Comparison of ENCODE assay signal across 8 cellular contexts in the genomic region with DNA sequence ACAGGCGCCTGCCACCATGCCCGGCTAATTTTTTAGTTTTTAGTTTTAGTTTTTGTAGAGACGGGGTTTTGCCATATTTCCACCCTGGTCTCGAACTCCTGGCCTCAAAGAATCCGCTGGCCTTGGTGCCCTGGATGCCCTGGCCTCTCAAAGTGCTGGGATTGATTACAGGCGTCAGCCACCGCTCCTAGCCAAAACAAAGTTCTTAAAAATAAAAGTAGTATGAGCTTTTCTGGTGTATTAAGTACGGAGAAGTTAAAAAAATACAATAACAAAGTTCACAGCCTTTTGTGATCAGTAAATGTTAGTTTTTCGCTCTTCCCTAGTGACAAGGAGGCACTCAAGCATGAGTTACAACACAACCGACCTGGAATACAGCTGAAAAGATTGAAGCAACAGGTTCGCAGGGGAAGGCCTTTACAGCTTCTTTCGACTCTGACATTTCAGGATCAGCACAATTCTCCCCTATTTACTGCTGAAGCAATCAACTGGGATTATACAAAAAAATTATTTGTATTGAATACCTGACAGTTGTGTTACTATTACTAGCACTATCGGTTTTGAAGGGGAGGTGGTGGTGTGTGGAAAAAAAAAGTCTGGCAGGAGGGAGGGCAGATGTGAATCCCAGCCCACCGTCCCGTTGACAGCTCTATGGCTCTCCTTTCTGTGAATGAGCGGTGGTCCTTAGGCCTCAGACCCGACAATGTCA. TPM values are rescaled to one million over a fixed set of nuclear protein-coding genes. Genes with fewer than 3 reads are reported as not detected.
DNase-seq lines count a peak whose midpoint lies in the region; ATAC-seq and TF ChIP-seq lines count a peak whose summit lies in the region.

No MANE protein-coding gene starts in this region.

- no peak for ATAC-seq in T-helper 17 cell
- peak; percentile 1 to 36 for ATAC-seq in gastrocnemius medialis
- ATAC-seq in GM18867 (IDR thresholded peaks at IDR 0.05; ENCODE audit: unreplicated experiment) = no peak

- no peak for TF ChIP-seq CTCF in gastrocnemius medialis (IDR thresholded peaks at IDR 0.05 in 4 of 5, conservative IDR thresholded peaks at IDR 0.05 in 1 of 5)

- peak overlapping the region; percentile 92 for H3K27ac Mint-ChIP-seq in T-helper 17 cell

- intact Hi-C loops in gastrocnemius medialis (cut with DNase I; ENCODE audit: low total_unique reads) = loop anchor here (1.0 to 5.0 kb wide), 7 partner anchors 62 to 733 kb away; a partner anchor contains a TSS

- no peaks in the 10 kb centered on the region for H3K9me3 ChIP-seq in T-helper 17 cell (ENCODE audit: control insufficient read depth, low read length, poor library complexity, severe bottlenecking)
- no peaks in the 10 kb centered on the region for H3K9me3 ChIP-seq in gastrocnemius medialis

- peaks cover 27% of the 10 kb centered on the region for H3K4me1 Mint-ChIP-seq in T-helper 17 cell

- in situ Hi-C loops in gastrocnemius medialis (cut with MboI; ENCODE audit: low sequenced_read_pairs in 4 of 4) = loop anchor here in 3 of 4 donors (5.0 to 25.0 kb wide), 6 partner anchors 52 to 418 kb away; no protein-coding TSS in a partner anchor

- peak overlapping the region; percentile 58 to 91 (median 70) for H3K4me3 ChIP-seq in gastrocnemius medialis

- no peak for TF ChIP-seq POLR2A in gastrocnemius medialis (IDR thresholded peaks at IDR 0.05)

- DNase-seq in NOMO-1 treated with DMSO at 0.1 percent for 48 hours (lab: John Stamatoyannopoulos, UW; ENCODE audit: unreplicated experiment) (peak; percentile 33), NOMO-1 treated with dmso at 0.1 percent for 144 hours (lab: John Stamatoyannopoulos, UW; ENCODE audit: unreplicated experiment) (no peak), T-helper 17 cell (no peak), fibroblast of the conjunctiva (ENCODE audit: low read depth) (peak; percentile 16), gastrocnemius medialis (no peak), NCI-H1417 (lab: John Stamatoyannopoulos, UW) (no peak), EL (no peak)

- peak overlapping the region; percentile 89 for H3K4me3 Mint-ChIP-seq in T-helper 17 cell

- no peaks in the 10 kb centered on the region for H3K27me3 Mint-ChIP-seq in T-helper 17 cell

- no peaks in the 10 kb centered on the region for H3K36me3 Mint-ChIP-seq in T-helper 17 cell (ENCODE audit: low read depth)

- H3K27me3 ChIP-seq in gastrocnemius medialis = no peaks in the 10 kb centered on the region

- H3K27ac ChIP-seq in gastrocnemius medialis = peak overlapping the region; percentile 87 to 97 (median 96)

- H3K4me1 ChIP-seq in gastrocnemius medialis = peaks cover 13 to 16% of the 10 kb centered on the region in 2 donors

- H3K36me3 ChIP-seq in gastrocnemius medialis = no peaks in the 10 kb centered on the region

RNA-seq across cellular contexts. Expression of a gene that starts 0.9 kb away (rescaled TPM):
- total RNA-seq in T-helper 17 cell (10 to 100 TPM; 37.2 to 40.1 TPM), gastrocnemius medialis (10 to 100 TPM; 33.3 to 45.0 (median 37.9) TPM)

Comparison
In these comparisons a context has a peak if more than half of its experiments do, and no peak if none do; other contexts are left out.
1. DNase-seq: peak in NOMO-1 treated with DMSO at 0.1 percent for 48 hours (single experiment) and fibroblast of the conjunctiva (single experiment); none in NOMO-1 treated with dmso at 0.1 percent for 144 hours (single experiment), T-helper 17 cell (0 of 3), gastrocnemius medialis (0 of 2), NCI-H1417 (0 of 3) and EL (single experiment).
2. ATAC-seq: peak in gastrocnemius medialis (2 of 2); none in T-helper 17 cell (single experiment) and GM18867 (single experiment).